1 cellular context compared by ENCODE assay signal in genomic region chr2:101442042-101442666, GRCh38.
TF ChIP-seq lines count a peak whose summit lies in the region.

No MANE protein-coding gene starts in this region.

TF ChIP-seq in HCT116, 20 proteins besides CTCF, POLR2A, EP300 and RAD21:
- TF ChIP-seq EZH2phosphoT487 (IDR thresholded peaks at IDR 0.05; ENCODE audit: borderline replicate concordance) (no peak), EGR1 (IDR thresholded peaks at IDR 0.05; ENCODE audit: low read depth) (no peak), JUND (IDR thresholded peaks at IDR 0.05) (no peak), ELF1 (IDR thresholded peaks at IDR 0.05; ENCODE audit: borderline replicate concordance, low read depth) (no peak), TCF7L2 (IDR thresholded peaks at IDR 0.05; ENCODE audit: borderline replicate concordance, extremely low read depth, insufficient read depth, insufficient read length) (no peak)
